1 cellular context compared by ENCODE assay signal in the genomic region with DNA sequence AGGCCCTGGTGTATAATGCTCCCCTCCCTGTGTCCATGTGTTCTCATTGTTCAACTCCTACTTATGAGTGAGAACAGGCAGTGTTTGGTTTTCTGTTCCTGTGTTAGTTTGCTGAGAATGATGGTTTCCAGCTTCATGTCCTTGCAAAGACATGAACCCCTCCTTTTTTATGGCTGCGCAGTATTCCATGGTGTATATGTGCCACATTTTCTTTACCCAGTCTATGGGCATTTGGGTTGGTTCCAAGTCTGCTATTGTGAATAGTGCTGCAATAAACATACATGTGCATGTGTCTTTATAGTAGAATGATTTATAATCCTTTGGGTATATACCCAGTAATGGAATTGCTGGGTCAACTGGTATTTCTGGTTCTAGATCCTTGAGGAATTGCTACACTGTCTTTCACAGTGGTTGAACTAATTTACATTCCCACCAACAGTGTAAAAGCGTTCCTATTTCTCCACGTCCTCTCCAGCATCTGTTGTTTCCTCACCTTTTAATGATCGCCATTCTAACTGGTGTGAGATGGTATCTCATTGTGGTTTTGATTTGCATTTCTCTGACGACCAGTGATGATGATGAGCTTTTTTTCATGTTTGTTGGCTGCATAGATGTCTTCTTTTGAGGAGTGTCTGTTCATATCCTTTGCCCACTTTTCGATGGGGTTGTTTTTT.
TF ChIP-seq lines count a peak whose summit lies in the region.

No MANE protein-coding gene starts in this region.

TF ChIP-seq in K562, 482 proteins besides CTCF, POLR2A, EP300 and RAD21:
- peak; percentile 53 for TF ChIP-seq ZNF146 (CRISPR knock-in tag; IDR thresholded peaks at IDR 0.05; ENCODE audit: unreplicated experiment)
